24 cellular contexts compared by ENCODE assay signal in the genomic region with DNA sequence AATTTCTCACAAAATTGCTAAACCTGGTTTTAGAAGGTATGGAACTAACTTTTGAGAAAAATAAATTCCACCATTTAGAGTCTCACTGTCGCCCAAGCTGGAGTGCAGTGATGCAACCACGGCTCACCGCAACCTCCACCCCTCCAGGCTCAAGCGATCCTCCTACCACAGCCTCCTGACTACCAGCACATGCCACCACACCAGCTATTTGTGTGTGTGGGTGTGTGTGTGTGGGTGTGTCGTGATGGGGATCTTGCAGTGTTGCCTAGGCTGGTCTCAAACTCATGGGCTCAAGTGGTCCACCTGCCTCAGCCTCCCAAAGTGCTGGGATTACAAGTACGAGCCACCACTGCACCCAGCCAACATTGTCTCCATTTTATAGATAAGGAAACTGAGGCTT.
"Had no signal": no experiment of that assay in that cellular context is flagged by ENCODE, and none has a peak within 500 bp of the region (broad histone marks: within the 10 kb centered on the region; RNA-seq: fewer than 3 reads in every experiment).

No MANE protein-coding gene starts in this region.

- H3K27me3 ChIP-seq: ascending aorta, Peyer's patch had no signal

- ATAC-seq: activated CD8-positive, alpha-beta T cell treated with anti-CD3 and anti-CD28 coated beads for 36 hours; PC-3 had no signal

- H3K4me2 ChIP-seq: SK-N-SH had no signal

- H3K9ac ChIP-seq: SK-N-SH had no signal

- H3K36me3 ChIP-seq: ascending aorta, Peyer's patch, SJSA1 had no signal

- H3K4me1 ChIP-seq: ascending aorta, Peyer's patch, SJSA1 had no signal

- H3K4me3 ChIP-seq: ascending aorta, Peyer's patch, SJSA1 had no signal

- H3K9me3 ChIP-seq: ascending aorta, Peyer's patch, SJSA1, SK-N-SH had no signal

- DNase-seq: activated CD4-positive, alpha-beta T cell treated with anti-CD3 and anti-CD28 coated beads, Interleukin-2, amount 10 ng/mL, durations not matched to agents 24 days and 14 days; activated CD4-positive, alpha-beta T cell treated with anti-CD3 and anti-CD28 coated beads, Interleukin-2, amount 50 U/mL, for 4 hours; activated CD8-positive, alpha-beta T cell treated with anti-CD3 and anti-CD28 coated beads for 36 hours; activated gamma-delta T cell; activated naive CD4-positive, alpha-beta T cell treated with Interleukin-2 at 50 U/mL for 16 hours; activated naive CD8-positive, alpha-beta T cell treated with anti-CD3 and anti-CD28 coated beads, Interleukin-2, amount 10 ng/mL, durations not matched to agents 7 days and 5 days; activated T-cell treated with anti-CD3 and anti-CD28 coated beads, Interleukin-2, amount 50 U/mL, for 1 hour; amygdala; MV-4-11; NCI-H1092; NCI-H1436 treated with DMSO at 0.1 percent for 48 hours; NCI-H1694 treated with DMSO at 0.1 percent for 48 hours; NCI-H2029; NCI-H345; NCI-H524 treated with DMSO at 0.1 percent for 48 hours; NK-92 treated with Interleukin-12 subunit alpha and Interleukin-12 subunit beta, amount 100 ng/mL, for 24 hours; PC-3; Peyer's patch; RPMI8226; SHP77 treated with DMSO at 0.1 percent for 48 hours; SK-N-SH had no signal

- FAIRE-seq: TTC549 had no signal

- H3K27ac ChIP-seq: ascending aorta, Peyer's patch, SJSA1 had no signal
